In genomic region chr1:16073490-16074104, GRCh38 we compare ENCODE assay signal across 1 cellular context.
A peak's percentile ranks its signal among the peaks of the same experiment; 100 is the strongest.
TF ChIP-seq lines count a peak whose summit lies in the region.

Gene FAM131C, minus strand, starts transcription at chr1:16073651. Its CDS starts 209 bp downstream, at chr1:16073442.

TF ChIP-seq in K562, 482 proteins besides CTCF, POLR2A, EP300 and RAD21 (continues in another document):
- TF ChIP-seq ETV1 (tag; conservative IDR thresholded peaks at IDR 0.05; ENCODE audit: low read depth): no peak
- TF ChIP-seq E2F6 (IDR thresholded peaks at IDR 0.05; ENCODE audit: borderline replicate concordance in 1 of 2, extremely low read depth in 1 of 2, insufficient read depth in 1 of 2, insufficient read length in 1 of 2, low read depth in 1 of 2, low read length in 1 of 2, poor library complexity in 1 of 2, severe bottlenecking in 1 of 2): peak in 1 of 2 experiments; percentile 71
- no peak for TF ChIP-seq ZFP91 (CRISPR knock-in tag; IDR thresholded peaks at IDR 0.05)
- TF ChIP-seq ZEB2 (IDR thresholded peaks at IDR 0.05): 0 out of 2 replicates have a peak, but pooled peaks have one; percentile 46
- TF ChIP-seq ZNF707 (CRISPR knock-in tag; conservative IDR thresholded peaks at IDR 0.05): no peak
- TF ChIP-seq RBFOX2 (IDR thresholded peaks at IDR 0.05; ENCODE audit: low read depth, low read length): peak; percentile 58
- TF ChIP-seq RBM25 (IDR thresholded peaks at IDR 0.05; ENCODE audit: low read depth, low read length, severe bottlenecking): no peak
- no peak for TF ChIP-seq SMARCE1 (IDR thresholded peaks at IDR 0.05)
- peak; percentile 61; the same call in 1 of the 2 replicates for TF ChIP-seq ARID4B (CRISPR knock-in tag; IDR thresholded peaks at IDR 0.05)
- TF ChIP-seq SMC3 (conservative IDR thresholded peaks at IDR 0.05; ENCODE audit: insufficient read depth, low read depth, low read length): peak; percentile 40; the same call in 1 of the 2 replicates
- peak; percentile 96 for TF ChIP-seq RB1 (IDR thresholded peaks at IDR 0.05; ENCODE audit: low read depth)
- peak; percentile 69 for TF ChIP-seq SMAD4 (CRISPR knock-in tag; conservative IDR thresholded peaks at IDR 0.05)
- no peak for TF ChIP-seq PRMT5 (CRISPR knock-in tag; IDR thresholded peaks at IDR 0.05)
- TF ChIP-seq MTA3 (IDR thresholded peaks at IDR 0.05; ENCODE audit: borderline replicate concordance): peak; percentile 45; the same call in 1 of the 2 replicates
- TF ChIP-seq PCBP1 (IDR thresholded peaks at IDR 0.05; ENCODE audit: low read depth, low read length, poor library complexity, severe bottlenecking): no peak
- no peak for TF ChIP-seq SETDB1 (IDR thresholded peaks at IDR 0.05; ENCODE audit: low read length)
- no peak for TF ChIP-seq MAFK (IDR thresholded peaks at IDR 0.05; ENCODE audit: low read length)
- TF ChIP-seq NONO (IDR thresholded peaks at IDR 0.05; ENCODE audit: low read depth in 2 of 2, low read length in 1 of 2): peak in 1 of 2 experiments; percentile 57; a peak in 2 of 4 replicates
- no peak for TF ChIP-seq THAP7 (CRISPR knock-in tag; IDR thresholded peaks at IDR 0.05)
- TF ChIP-seq HNRNPK (IDR thresholded peaks at IDR 0.05; ENCODE audit: low read depth, low read length, poor library complexity, severe bottlenecking): peak; percentile 31
- TF ChIP-seq HMGN3 (IDR thresholded peaks at IDR 0.05; ENCODE audit: borderline replicate concordance, extremely low read depth, insufficient read length, low read depth, low read length): peak; percentile 42
- TF ChIP-seq SREBF1 (IDR thresholded peaks at IDR 0.05; ENCODE audit: borderline replicate concordance, low read depth, low read length): no peak
- TF ChIP-seq GATAD2A (IDR thresholded peaks at IDR 0.05): no peak
- TF ChIP-seq ESRRA (IDR thresholded peaks at IDR 0.05; ENCODE audit: borderline replicate concordance, low read depth): no peak
- TF ChIP-seq TEAD1 (CRISPR knock-in tag; IDR thresholded peaks at IDR 0.05): 0 out of 4 replicates have a peak, but pooled peaks of 1 of the 2 experiments have one; percentile 28
- no peak for TF ChIP-seq PHTF2 (CRISPR knock-in tag; IDR thresholded peaks at IDR 0.05)
- no peak for TF ChIP-seq FOXP4 (CRISPR knock-in tag; IDR thresholded peaks at IDR 0.05; ENCODE audit: borderline replicate concordance)
- peak in 1 of 2 experiments; percentile 48; a peak in 1 of 4 replicates for TF ChIP-seq ZMIZ1 (IDR thresholded peaks at IDR 0.05; ENCODE audit: low read depth in 2 of 2, low read length in 2 of 2)
- TF ChIP-seq ZNF395 (CRISPR knock-in tag; IDR thresholded peaks at IDR 0.05): no peak
- TF ChIP-seq PHF20 (IDR thresholded peaks at IDR 0.05; ENCODE audit: partially characterized antibody): no peak
- TF ChIP-seq CEBPG (CRISPR knock-in tag; IDR thresholded peaks at IDR 0.05): no peak
- TF ChIP-seq CEBPG (tag; conservative IDR thresholded peaks at IDR 0.05 in 1 of 2, IDR thresholded peaks at IDR 0.05 in 1 of 2): no peak
- TF ChIP-seq GATA2 (CRISPR knock-in tag; IDR thresholded peaks at IDR 0.05): no peak
- no peak for TF ChIP-seq RFX1 (IDR thresholded peaks at IDR 0.05)
- TF ChIP-seq CCNT2 (IDR thresholded peaks at IDR 0.05; ENCODE audit: borderline replicate concordance, extremely low read depth, insufficient read length, low read depth, low read length): peak; percentile 42
- no peak for TF ChIP-seq LCOR (CRISPR knock-in tag; IDR thresholded peaks at IDR 0.05)
- TF ChIP-seq ZNF24 (IDR thresholded peaks at IDR 0.05): no peak
- no peak for TF ChIP-seq ARHGAP35 (IDR thresholded peaks at IDR 0.05; ENCODE audit: partially characterized antibody)
- TF ChIP-seq ZBTB7A (IDR thresholded peaks at IDR 0.05; ENCODE audit: borderline replicate concordance, control insufficient read depth, low read depth, low read length): peak; percentile 73; the same call in 1 of the 2 replicates
- TF ChIP-seq CBX8 (IDR thresholded peaks at IDR 0.05; ENCODE audit: borderline replicate concordance, extremely low read depth, low read depth, low read length, poor library complexity, severe bottlenecking): no peak
- peak; percentile 50; the same call in 1 of the 2 replicates for TF ChIP-seq CBX1 (IDR thresholded peaks at IDR 0.05; ENCODE audit: low read depth)
- no peak for TF ChIP-seq ZNF75A (CRISPR knock-in tag; IDR thresholded peaks at IDR 0.05)
- no peak for TF ChIP-seq CBX3 (IDR thresholded peaks at IDR 0.05; ENCODE audit: borderline replicate concordance in 1 of 2, low read length in 2 of 2)
- TF ChIP-seq CXXC5 (CRISPR knock-in tag; IDR thresholded peaks at IDR 0.05): peak; percentile 60
- TF ChIP-seq RNF219 (CRISPR knock-in tag; IDR thresholded peaks at IDR 0.05): no peak
- no peak for TF ChIP-seq CREB1 (IDR thresholded peaks at IDR 0.05)
- TF ChIP-seq CREB1 (CRISPR knock-in tag; IDR thresholded peaks at IDR 0.05): no peak
- no peak for TF ChIP-seq KDM5B (IDR thresholded peaks at IDR 0.05; ENCODE audit: insufficient replicate concordance, low read depth, low read length)
- TF ChIP-seq CCAR2 (IDR thresholded peaks at IDR 0.05; ENCODE audit: low read depth, low read length): no peak
- TF ChIP-seq ZNF778 (CRISPR knock-in tag; IDR thresholded peaks at IDR 0.05): no peak
- TF ChIP-seq ETV6 (IDR thresholded peaks at IDR 0.05; ENCODE audit: borderline replicate concordance in 1 of 2, low read depth in 2 of 2, low read length in 1 of 2): no peak
- no peak for TF ChIP-seq ETV6 (CRISPR knock-in tag; IDR thresholded peaks at IDR 0.05; ENCODE audit: borderline replicate concordance)
- TF ChIP-seq ZNF695 (CRISPR knock-in tag; IDR thresholded peaks at IDR 0.05): no peak
- TF ChIP-seq FOXP1 (CRISPR knock-in tag; IDR thresholded peaks at IDR 0.05): 0 out of 2 replicates have a peak, but pooled peaks have one; percentile 63
